ENCODE assay signal across 22 cellular contexts in genomic region chr3:55440406-55440708, GRCh38. TPM values are rescaled to one million over a fixed set of nuclear protein-coding genes. Genes with fewer than 3 reads are reported as not detected.
DNase-seq lines count a peak whose midpoint lies in the region; ATAC-seq, FAIRE-seq and TF ChIP-seq lines count a peak whose summit lies in the region.
"Had no signal": no experiment of that assay in that cellular context is flagged by ENCODE, and none has a peak within 500 bp of the region (broad histone marks: within the 10 kb centered on the region; RNA-seq: fewer than 3 reads in every experiment).

No MANE protein-coding gene starts in this region.

- no peaks in the 10 kb centered on the region for H3K36me3 ChIP-seq in pancreas
- H3K36me3 ChIP-seq: MG63, Peyer's patch had no signal

- no peaks in the 10 kb centered on the region for H3K27me3 ChIP-seq in pancreas
- H3K27me3 ChIP-seq: MG63, Peyer's patch had no signal

- 17 to 19% methylated on average over 1 of the region's 1 CpG for WGBS in pancreas, 2 donors

- FAIRE-seq in pancreas (lab: Jason Lieb, UNC) = no peak
- FAIRE-seq: A204.1 had no signal

- peak; percentile 16 for DNase-seq in AG20443 (ENCODE audit: low spot score)
- peak; percentile 55 for DNase-seq in RPMI7951 (ENCODE audit: low read depth)
- peak; percentile 4 for DNase-seq in fibroblast of pulmonary artery (ENCODE audit: low read depth)
- DNase-seq in pancreas = peak in 2 of 6 donors; percentile 33 to 36
- DNase-seq in activated CD4-positive, alpha-beta T cell treated with anti-CD3 and anti-CD28 coated beads, Interleukin-2, amount 50 U/mL, for 1 hour = no peak
- no peak for DNase-seq in head of caudate nucleus
- DNase-seq in DMS79 treated with DMSO at 0.1 percent for 48 hours (lab: John Stamatoyannopoulos, UW) = no peak
- DNase-seq: C1 segment of cervical spinal cord; CD8-positive, alpha-beta memory T cell; MG63; NCI-H1048; NCI-H146; NCI-H2081; NCI-H510A; NCI-H748 treated with DMSO at 0.1 percent for 48 hours; NK-92 treated with Interleukin-12 subunit alpha and Interleukin-12 subunit beta, amount 100 ng/mL, for 24 hours; Peyer's patch; Right ventricle myocardium superior had no signal

- H3K27ac ChIP-seq in pancreas = no peak overlapping the region
- H3K27ac ChIP-seq: Peyer's patch, SK-N-MC had no signal

- H3K4me3 ChIP-seq in fibroblast of pulmonary artery (replicated peaks; ENCODE audit: low read depth, low read length) = no peak overlapping the region
- H3K4me3 ChIP-seq in pancreas = no peak overlapping the region
- H3K4me3 ChIP-seq: MG63, Peyer's patch, SK-N-MC had no signal

- ATAC-seq in pancreas (peak in 3 of 4 donors; percentile 61 to 77 (median 63)), HG02623 (IDR thresholded peaks at IDR 0.05; ENCODE audit: unreplicated experiment) (no peak)

- TF ChIP-seq CTCF in fibroblast of pulmonary artery (IDR thresholded peaks at IDR 0.05; ENCODE audit: low read length, missing control alignments) (no peak), pancreas (IDR thresholded peaks at IDR 0.05) (no peak)

- H3K4me1 ChIP-seq in pancreas = no peaks in the 10 kb centered on the region
- H3K4me1 ChIP-seq: Peyer's patch had no signal

- no peaks in the 10 kb centered on the region for H3K9me3 ChIP-seq in pancreas
- H3K9me3 ChIP-seq: MG63, Peyer's patch had no signal

- intact Hi-C loops in pancreas (cut with DNase I) = no loop called here
- intact Hi-C loops in head of caudate nucleus (cut with DNase I) = no loop called here

RNA-seq across cellular contexts. Expression of gene WNT5A, which starts 46.7 kb away (rescaled TPM):
- total RNA-seq in RPMI7951 (2014; rRNA removed; shearing (Covaris generic)) = 193 and 213 TPM in 2 replicates
- 1 to 10 TPM; 2.4 to 8.9 (median 5.6) TPM for total RNA-seq in pancreas
- polyA plus RNA-seq in pancreas = 1 to 10 TPM; 1.2 to 1.3 TPM
- total RNA-seq: CD8-positive, alpha-beta memory T cell; HT-29 had no signal
- polyA plus RNA-seq: CD8-positive, alpha-beta memory T cell had no signal

Comparison
In these comparisons a context has a peak if more than half of its experiments do, and no peak if none do; other contexts are left out.
1. DNase-seq: peak in AG20443 (single experiment), RPMI7951 (single experiment) and fibroblast of pulmonary artery (single experiment); none in activated CD4-positive, alpha-beta T cell treated with anti-CD3 and anti-CD28 coated beads, Interleukin-2, amount 50 U/mL, for 1 hour (single experiment), head of caudate nucleus (0 of 42) and DMS79 treated with DMSO at 0.1 percent for 48 hours (single experiment).
2. RNA of gene WNT5A, which starts 46.7 kb away (total RNA-seq): 193 to 213 TPM in RPMI7951; 2.4 to 8.9 TPM in pancreas; every median in the first group is over 10 times any median in the second.